ENCODE assay signal across 8 cellular contexts in the genomic region with DNA sequence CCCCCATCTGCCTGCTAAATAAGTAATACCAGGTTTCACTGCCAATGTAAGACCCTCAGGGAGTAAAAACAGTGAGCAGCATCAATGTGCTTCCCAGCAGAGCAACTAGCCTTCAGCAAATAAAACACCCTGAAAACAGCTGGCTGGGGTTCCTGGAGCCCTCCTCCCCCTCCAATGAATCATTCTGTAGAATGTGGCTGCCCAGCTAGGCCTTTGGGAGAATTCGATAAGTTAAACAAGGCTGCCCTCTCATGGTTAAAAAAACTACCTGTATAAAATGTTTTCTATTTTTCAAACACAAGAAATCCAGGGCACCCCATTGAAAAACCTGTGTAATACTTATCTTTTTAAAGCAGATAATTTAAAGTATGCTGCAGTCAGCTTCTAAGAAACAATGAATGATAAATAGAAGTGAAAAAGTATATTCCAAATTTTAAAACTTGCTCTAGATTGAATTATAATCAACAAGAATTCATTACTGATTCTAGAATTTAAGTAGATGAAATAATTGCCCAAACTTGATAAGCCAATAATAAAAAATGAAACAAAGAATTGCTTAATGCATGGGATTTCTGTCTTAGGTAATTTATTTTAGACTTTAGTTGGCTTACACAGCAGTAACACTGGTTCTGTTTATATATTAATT. TPM values are rescaled to one million over a fixed set of nuclear protein-coding genes. Genes with fewer than 3 reads are reported as not detected.
A peak's percentile ranks its signal among the peaks of the same experiment; 100 is the strongest.
DNase-seq lines count a peak whose midpoint lies in the region; ATAC-seq and TF ChIP-seq lines count a peak whose summit lies in the region.

No MANE protein-coding gene starts in this region.

- no peaks in the 10 kb centered on the region for H3K79me2 ChIP-seq in mammary epithelial cell (ENCODE audit: insufficient read depth, low read length)

- H2AFZ ChIP-seq in mammary epithelial cell (ENCODE audit: low read depth, low read length): no peak overlapping the region

- peaks cover 3% of the 10 kb centered on the region for H3K4me1 ChIP-seq in mammary epithelial cell (ENCODE audit: insufficient read depth, low read length)
- H3K4me1 ChIP-seq in liver (ENCODE audit: control insufficient read depth in 4 of 4, insufficient read depth in 4 of 4, low read length in 3 of 4): peaks cover 5 to 23% (median 12%) of the 10 kb centered on the region in 4 donors

- in situ Hi-C loops in mammary epithelial cell (cut with MboI; ENCODE audit: low sequenced_read_pairs in 2 of 2): loop anchor here in 1 of 2 donors (25.0 kb wide), 2 partner anchors 729 to 1854 kb away; no protein-coding TSS in a partner anchor

- H3K27ac ChIP-seq in mammary epithelial cell (ENCODE audit: insufficient read depth, low read depth, low read length) (no peak overlapping the region), liver (ENCODE audit: low read depth in 1 of 2, low read length in 2 of 2) (no peak overlapping the region)

- TF ChIP-seq CTCF in mammary epithelial cell (conservative IDR thresholded peaks at IDR 0.05 in 1 of 2, IDR thresholded peaks at IDR 0.05 in 1 of 2; ENCODE audit: extremely low read depth in 1 of 2, insufficient read depth in 1 of 2, low read depth in 1 of 2, low read length in 2 of 2) (peak in 1 of 2 donors; percentile 51), liver (IDR thresholded peaks at IDR 0.05; ENCODE audit: low read depth, low read length, missing input control) (peak; percentile 54)

- peak; percentile 56 for ATAC-seq in HG03139 (IDR thresholded peaks at IDR 0.05; ENCODE audit: unreplicated experiment)
- no peak for ATAC-seq in HG02623 (IDR thresholded peaks at IDR 0.05; ENCODE audit: unreplicated experiment)
- no peak for ATAC-seq in HG03439 (IDR thresholded peaks at IDR 0.05; ENCODE audit: unreplicated experiment)

- intact Hi-C loops in mammary epithelial cell (cut with micrococcal nuclease): loop anchor here (1.0 to 10.0 kb wide), 3 partner anchors 466 to 1859 kb away; no protein-coding TSS in a partner anchor

- DNase-seq in DMS 273 treated with DMSO at 0.1 percent for 48 hours (lab: John Stamatoyannopoulos, UW): peak; percentile 39
- peak; percentile 24 to 67 for DNase-seq in NCI-H526 (lab: John Stamatoyannopoulos, UW)
- peak; percentile 64 for DNase-seq in mammary epithelial cell
- DNase-seq in DMS79 (lab: John Stamatoyannopoulos, UW): no peak

- H3K4me3 ChIP-seq in mammary epithelial cell (replicated peaks in 1 of 3; ENCODE audit: insufficient read depth in 1 of 3, low read depth in 2 of 3, low read length in 3 of 3) (no peak overlapping the region), liver (ENCODE audit: low read depth in 1 of 3, low read length in 3 of 3) (no peak overlapping the region)

- no peaks in the 10 kb centered on the region for H4K20me1 ChIP-seq in mammary epithelial cell (ENCODE audit: insufficient read depth, low read length)

- H3K4me2 ChIP-seq in mammary epithelial cell (ENCODE audit: insufficient read depth, low read depth, low read length): no peak overlapping the region

- H3K27me3 ChIP-seq in mammary epithelial cell (ENCODE audit: insufficient read depth, low read length) (no peaks in the 10 kb centered on the region), liver (ENCODE audit: control insufficient read depth in 4 of 4, insufficient read depth in 4 of 4, low read length in 3 of 4) (no peaks in the 10 kb centered on the region)

- dilution Hi-C loops in mammary epithelial cell (cut with HindIII; ENCODE audit: low sequenced_read_pairs): no loop called here

- no peaks in the 10 kb centered on the region for H3K36me3 ChIP-seq in mammary epithelial cell (ENCODE audit: insufficient read depth, low read length)
- H3K36me3 ChIP-seq in liver (ENCODE audit: control insufficient read depth in 4 of 4, insufficient read depth in 3 of 4, low read depth in 1 of 4, low read length in 3 of 4): no peaks in the 10 kb centered on the region

- TF ChIP-seq RAD21 in liver (IDR thresholded peaks at IDR 0.05): peak; percentile 91

- CTCF ChIA-PET in mammary epithelial cell (lab: Charles Lee; ENCODE audit: low non-redundant PET): interaction anchor here (0.7 kb wide), 1 partner anchor 718 kb away, joined by 5 read pairs; no protein-coding TSS in a partner anchor

- 0% methylated on average over 1 of the region's 1 CpG for WGBS in mammary epithelial cell (ENCODE audit: low coverage, missing lambda C conversion rate)
- 2% methylated on average over 1 of the region's 1 CpG for WGBS in liver

- no TSS peak for BruUV-seq in mammary epithelial cell (replicated peaks; lab: Mats Ljungman, UMichigan)

- no peak overlapping the region for H3K9ac ChIP-seq in mammary epithelial cell (ENCODE audit: insufficient read depth, low read length)
- no peak overlapping the region for H3K9ac ChIP-seq in liver (ENCODE audit: low read depth in 1 of 2, low read length in 2 of 2)

- H3K9me3 ChIP-seq in mammary epithelial cell (replicated peaks; ENCODE audit: insufficient read depth, low read length): no peaks in the 10 kb centered on the region
- H3K9me3 ChIP-seq in liver (ENCODE audit: control insufficient read depth in 4 of 4, low read length in 3 of 4): no peaks in the 10 kb centered on the region

TF ChIP-seq in liver, 16 proteins besides CTCF, POLR2A, EP300 and RAD21:
- TF ChIP-seq, protein P1, sequence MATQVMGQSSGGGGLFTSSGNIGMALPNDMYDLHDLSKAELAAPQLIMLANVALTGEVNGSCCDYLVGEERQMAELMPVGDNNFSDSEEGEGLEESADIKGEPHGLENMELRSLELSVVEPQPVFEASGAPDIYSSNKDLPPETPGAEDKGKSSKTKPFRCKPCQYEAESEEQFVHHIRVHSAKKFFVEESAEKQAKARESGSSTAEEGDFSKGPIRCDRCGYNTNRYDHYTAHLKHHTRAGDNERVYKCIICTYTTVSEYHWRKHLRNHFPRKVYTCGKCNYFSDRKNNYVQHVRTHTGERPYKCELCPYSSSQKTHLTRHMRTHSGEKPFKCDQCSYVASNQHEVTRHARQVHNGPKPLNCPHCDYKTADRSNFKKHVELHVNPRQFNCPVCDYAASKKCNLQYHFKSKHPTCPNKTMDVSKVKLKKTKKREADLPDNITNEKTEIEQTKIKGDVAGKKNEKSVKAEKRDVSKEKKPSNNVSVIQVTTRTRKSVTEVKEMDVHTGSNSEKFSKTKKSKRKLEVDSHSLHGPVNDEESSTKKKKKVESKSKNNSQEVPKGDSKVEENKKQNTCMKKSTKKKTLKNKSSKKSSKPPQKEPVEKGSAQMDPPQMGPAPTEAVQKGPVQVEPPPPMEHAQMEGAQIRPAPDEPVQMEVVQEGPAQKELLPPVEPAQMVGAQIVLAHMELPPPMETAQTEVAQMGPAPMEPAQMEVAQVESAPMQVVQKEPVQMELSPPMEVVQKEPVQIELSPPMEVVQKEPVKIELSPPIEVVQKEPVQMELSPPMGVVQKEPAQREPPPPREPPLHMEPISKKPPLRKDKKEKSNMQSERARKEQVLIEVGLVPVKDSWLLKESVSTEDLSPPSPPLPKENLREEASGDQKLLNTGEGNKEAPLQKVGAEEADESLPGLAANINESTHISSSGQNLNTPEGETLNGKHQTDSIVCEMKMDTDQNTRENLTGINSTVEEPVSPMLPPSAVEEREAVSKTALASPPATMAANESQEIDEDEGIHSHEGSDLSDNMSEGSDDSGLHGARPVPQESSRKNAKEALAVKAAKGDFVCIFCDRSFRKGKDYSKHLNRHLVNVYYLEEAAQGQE (IDR thresholded peaks at IDR 0.05): no peak
- no peak for TF ChIP-seq FOXA2 (IDR thresholded peaks at IDR 0.05)
- peak in 1 of 2 donors; percentile 27 for TF ChIP-seq JUND (IDR thresholded peaks at IDR 0.05)

RNA-seq across cellular contexts. Expression of gene TOM1L1, which starts 9.4 kb away (rescaled TPM):
- total RNA-seq in mammary epithelial cell (10 to 100 TPM; 78.0 to 93.5 TPM), liver (100 to 1,000 TPM in 1 of 2 donors, 10 to 100 TPM in 1; 21.4 to 119 TPM)
- polyA plus RNA-seq in mammary epithelial cell (76.9 TPM), liver (10 to 100 TPM; 28.0 to 39.8 TPM)
- 39.2 TPM for polyA minus RNA-seq in mammary epithelial cell
